In genomic region chr6:125191916-125192609, GRCh38 we compare ENCODE assay signal across 8 cellular contexts. TPM values are rescaled to one million over a fixed set of nuclear protein-coding genes. Genes with fewer than 3 reads are reported as not detected.
DNase-seq lines count a peak whose midpoint lies in the region; ATAC-seq and TF ChIP-seq lines count a peak whose summit lies in the region.

No MANE protein-coding gene starts in this region.

- peaks cover 4% of the 10 kb centered on the region for H3K27me3 Mint-ChIP-seq in activated T-helper 17 cell treated with anti-CD3 and anti-CD28 coated beads, Interleukin-2, amount 50 U/mL, for 72 hours

- no peak overlapping the region for H3K4me3 Mint-ChIP-seq in activated T-helper 17 cell treated with anti-CD3 and anti-CD28 coated beads, Interleukin-2, amount 50 U/mL, for 72 hours

- DNase-seq in EL (peak; percentile 85), HPDE6-E6E7 (ENCODE audit: extremely low spot score) (peak; percentile 69), RPMI7951 (ENCODE audit: low read depth) (peak; percentile 89), head of caudate nucleus (peak in 40 of 42 donors; percentile 14 to 85 (median 56)), retinal pigment epithelial cell (ENCODE audit: low read depth) (no peak), NCI-H128 (lab: John Stamatoyannopoulos, UW; ENCODE audit: unreplicated experiment) (no peak)

- H3K36me3 Mint-ChIP-seq in activated T-helper 17 cell treated with anti-CD3 and anti-CD28 coated beads, Interleukin-2, amount 50 U/mL, for 72 hours (ENCODE audit: low read depth) = no peaks in the 10 kb centered on the region

- intact Hi-C loops in head of caudate nucleus (cut with DNase I) = no loop called here

- H3K9me3 Mint-ChIP-seq in activated T-helper 17 cell treated with anti-CD3 and anti-CD28 coated beads, Interleukin-2, amount 50 U/mL, for 72 hours = no peaks in the 10 kb centered on the region

- peak; percentile 78 for TF ChIP-seq CTCF in retinal pigment epithelial cell (conservative IDR thresholded peaks at IDR 0.05; ENCODE audit: low read depth, low read length)

- peak; percentile 94 for ATAC-seq in GM21423 (IDR thresholded peaks at IDR 0.05; ENCODE audit: unreplicated experiment)
- peak; percentile 92 for ATAC-seq in activated T-helper 17 cell treated with anti-CD3 and anti-CD28 coated beads, Interleukin-2, amount 50 U/mL, for 72 hours (replicated peaks)

- H3K4me1 Mint-ChIP-seq in activated T-helper 17 cell treated with anti-CD3 and anti-CD28 coated beads, Interleukin-2, amount 50 U/mL, for 72 hours = no peaks in the 10 kb centered on the region

- no peak overlapping the region for H3K4me3 ChIP-seq in retinal pigment epithelial cell (ENCODE audit: low read length)

- no peak overlapping the region for H3K27ac Mint-ChIP-seq in activated T-helper 17 cell treated with anti-CD3 and anti-CD28 coated beads, Interleukin-2, amount 50 U/mL, for 72 hours

RNA-seq across cellular contexts. Expression of gene TPD52L1, which starts 38.5 kb away (rescaled TPM):
- 16.8 and 17.4 TPM in 2 replicates for total RNA-seq in RPMI7951 (2014; rRNA removed; shearing (Covaris generic))
- 1 to 10 TPM in 1 of 2 donors, under 1 TPM in 1; 0.58 to 1.1 TPM for total RNA-seq in activated T-helper 17 cell treated with anti-CD3 and anti-CD28 coated beads, Interleukin-2, amount 50 U/mL, for 72 hours

Comparison
In these comparisons a context has a peak if more than half of its experiments do, and no peak if none do; other contexts are left out.
1. DNase-seq: peak in EL (single experiment), HPDE6-E6E7 (single experiment), RPMI7951 (single experiment) and head of caudate nucleus (40 of 42); none in retinal pigment epithelial cell (single experiment) and NCI-H128 (single experiment).